ENCODE assay signal across 31 cellular contexts in the genomic region with DNA sequence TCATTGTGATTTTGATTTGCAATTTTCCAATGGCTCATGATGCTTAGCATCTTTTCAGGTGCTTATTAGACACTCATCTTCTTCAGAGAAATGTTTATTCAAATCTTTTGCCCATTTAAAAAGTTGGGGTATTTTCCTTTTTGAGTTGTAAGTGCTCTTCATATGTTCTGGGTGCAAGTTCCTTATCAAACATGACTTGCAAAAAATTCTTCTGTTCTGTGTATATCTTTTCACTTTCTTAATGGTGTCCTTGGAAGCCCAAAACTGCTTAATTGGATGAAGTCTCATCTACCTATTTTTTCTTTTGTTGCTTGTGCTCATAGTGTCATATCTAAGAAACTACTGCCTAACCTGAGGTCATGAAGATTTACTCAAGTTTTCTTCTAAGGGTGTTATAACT.
"Had no signal": no experiment of that assay in that cellular context is flagged by ENCODE, and none has a peak within 500 bp of the region (broad histone marks: within the 10 kb centered on the region; RNA-seq: fewer than 3 reads in every experiment).

No MANE protein-coding gene starts in this region.

- ATAC-seq: naive thymus-derived CD8-positive, alpha-beta T cell; natural killer cell treated with Interleukin-12 subunit alpha and Interleukin-12 subunit beta and Interleukin-15 and Interleukin-18, amount 100 ng/mL, for 72 hours; psoas muscle; right cardiac atrium; sciatic nerve; stimulated activated memory B cell treated with anti-CD40 and anti-IgM and Interleukin-4, amounts not matched to agents 10 μg/mL and 1 μg/mL and 100 μg/mL, for 72 hours; stimulated activated naive CD8-positive, alpha-beta T cell treated with anti-CD3 and anti-CD28 coated beads, Interleukin-15, amount 100 ng/mL, for 72 hours; stimulated activated naive CD8-positive, alpha-beta T cell treated with anti-CD3 and anti-CD28 coated beads, Interleukin-15, Interleukin-2, amounts not matched to agents 100 U/mL and 50 U/mL, for 24 hours had no signal

- H3K4me1 ChIP-seq: neural progenitor cell, parathyroid adenoma, psoas muscle, spleen, thyroid gland, tibial nerve, upper lobe of left lung, vagina had no signal

- H3K36me3 ChIP-seq: ovary, thoracic aorta had no signal

- H3K4me3 ChIP-seq: neural progenitor cell, ovary, psoas muscle, skin epidermis, smooth muscle cell, spleen, thoracic aorta, thyroid gland, tibial nerve, upper lobe of left lung, vagina had no signal

- DNase-seq: naive thymus-derived CD8-positive, alpha-beta T cell; nephron progenitor cell; occipital lobe; ovary; posterior cingulate gyrus; psoas muscle; right cardiac atrium; spleen; stimulated activated CD4-positive, alpha-beta T cell treated with anti-CD3 and anti-CD28 coated beads, Interleukin-12 subunit alpha, Interleukin-12 subunit beta, amount 100 ng/mL, for 4 hours; stimulated activated CD4-positive, alpha-beta T cell treated with anti-CD3 and anti-CD28 coated beads, Interleukin-1b, Interleukin-23, amount 100 ng/mL, for 48 hours; stimulated activated CD4-positive, alpha-beta T cell treated with anti-CD3 and anti-CD28 coated beads, Interleukin-4, amount 100 ng/mL, for 1 hour; stimulated activated CD4-positive, alpha-beta T cell treated with anti-CD3 and anti-CD28 coated beads, Interleukin-4, amount 100 ng/mL, for 4 hours; stimulated activated CD8-positive, alpha-beta memory T cell treated with anti-CD3 and anti-CD28 coated beads, Interleukin-4, amount 100 ng/mL, for 48 hours; stimulated activated naive CD4-positive, alpha-beta T cell; stimulated activated naive CD8-positive, alpha-beta T cell treated with anti-CD3 and anti-CD28 coated beads, Interleukin-15, amount 100 ng/mL, for 72 hours; stimulated activated naive CD8-positive, alpha-beta T cell treated with anti-CD3 and anti-CD28 coated beads, Interleukin-15, Interleukin-2, amounts not matched to agents 100 U/mL and 50 U/mL, for 24 hours; substantia nigra; thyroid gland; trophoblast cell; upper lobe of left lung had no signal

- H3K27me3 ChIP-seq: neural progenitor cell, ovary, spleen, thyroid gland, tibial nerve, upper lobe of left lung, vagina had no signal

- H3K79me2 ChIP-seq: parathyroid adenoma had no signal

- H3K9me3 ChIP-seq: ovary, psoas muscle, thoracic aorta, thyroid gland, upper lobe of left lung, vagina had no signal

- H3K4me2 ChIP-seq: neural progenitor cell, smooth muscle cell had no signal

- H3K9ac ChIP-seq: neural progenitor cell, parathyroid adenoma had no signal

- H2AFZ ChIP-seq: neural progenitor cell, parathyroid adenoma had no signal

- H3K27ac ChIP-seq: neural progenitor cell, ovary, parathyroid adenoma, psoas muscle, skin epidermis, spleen, thoracic aorta, thyroid gland, tibial nerve, upper lobe of left lung, vagina had no signal

- FAIRE-seq: urothelium cell line had no signal
